Comparison of ENCODE assay signal across 20 cellular contexts in genomic region chrX:39903343-39903742, GRCh38.
DNase-seq lines count a peak whose midpoint lies in the region; ATAC-seq and TF ChIP-seq lines count a peak whose summit lies in the region.
"Had no signal": no experiment of that assay in that cellular context is flagged by ENCODE, and none has a peak within 500 bp of the region (broad histone marks: within the 10 kb centered on the region; RNA-seq: fewer than 3 reads in every experiment).

No MANE protein-coding gene starts in this region.

- no peak overlapping the region for H3K27ac Mint-ChIP-seq in T-helper 2 cell treated with Interferon-gamma antibody and Interleukin-4, amounts not matched to agents 5 μg/mL and 100 μg/mL, for 36 hours
- H3K27ac Mint-ChIP-seq: CD4-positive, CD25-positive, alpha-beta regulatory T cell; IgD-negative memory B cell; T-helper 17 cell; type B pancreatic cell had no signal

- peaks cover 5% of the 10 kb centered on the region for H3K4me1 Mint-ChIP-seq in T-helper 2 cell treated with Interferon-gamma antibody and Interleukin-4, amounts not matched to agents 5 μg/mL and 100 μg/mL, for 36 hours (ENCODE audit: low read depth)
- H3K4me1 Mint-ChIP-seq: CD4-positive, CD25-positive, alpha-beta regulatory T cell; IgD-negative memory B cell had no signal

- DNase-seq in A172 (ENCODE audit: low spot score) = peak; percentile 27
- peak; percentile 34 for DNase-seq in CD1c-positive myeloid dendritic cell (ENCODE audit: extremely low spot score)
- no peak for DNase-seq in RWPE2 (ENCODE audit: low spot score)
- DNase-seq in fibroblast of lung (ENCODE audit: low read depth in 2 of 2) = peak; percentile 37 to 84
- DNase-seq in D341Med (ENCODE audit: low spot score) = no peak
- no peak for DNase-seq in T-helper 2 cell treated with Interferon-gamma antibody and Interleukin-4, amounts not matched to agents 5 μg/mL and 100 μg/mL, for 36 hours (ENCODE audit: low spot score)
- DNase-seq: activated effector memory CD4-positive, alpha-beta T cell treated with anti-CD3 and anti-CD28 coated beads, Interleukin-2, amount 50 U/mL, for 16 hours; GDM1; GOT3; NCI-H1436; NCI-H510A treated with DMSO at 0.1 percent for 48 hours; Peyer's patch; stimulated activated CD4-positive, alpha-beta T cell treated with anti-CD3 and anti-CD28 coated beads, Interleukin-4, amount 100 ng/mL, for 1 hour; T-helper 17 cell had no signal

- no peak overlapping the region for H3K9ac ChIP-seq in fibroblast of lung (ENCODE audit: insufficient read depth, low read length)

- H3K9me3 ChIP-seq in RWPE2 (ENCODE audit: severe bottlenecking) (no peaks in the 10 kb centered on the region), fibroblast of lung (ENCODE audit: control insufficient read depth, insufficient read depth, low read depth, low read length) (no peaks in the 10 kb centered on the region)
- H3K9me3 ChIP-seq: Peyer's patch had no signal

- H3K27me3 Mint-ChIP-seq in T-helper 2 cell treated with Interferon-gamma antibody and Interleukin-4, amounts not matched to agents 5 μg/mL and 100 μg/mL, for 36 hours (ENCODE audit: low read depth) = no peaks in the 10 kb centered on the region
- H3K27me3 Mint-ChIP-seq: CD4-positive, CD25-positive, alpha-beta regulatory T cell; T-helper 17 cell had no signal

- ATAC-seq in RWPE2 (ENCODE audit: low read depth) (no peak), GM19324 (IDR thresholded peaks at IDR 0.05; ENCODE audit: low FRiP score, unreplicated experiment) (no peak), HG03520 (IDR thresholded peaks at IDR 0.05; ENCODE audit: unreplicated experiment) (no peak)
- ATAC-seq: T-helper 17 cell had no signal

- no peaks in the 10 kb centered on the region for H4K20me1 ChIP-seq in fibroblast of lung (ENCODE audit: control insufficient read depth, extremely low read depth, insufficient read depth, low read length)

- TF ChIP-seq CTCF in RWPE2 (IDR thresholded peaks at IDR 0.05; ENCODE audit: poor library complexity, severe bottlenecking) = no peak
- no peak for TF ChIP-seq CTCF in fibroblast of lung (conservative IDR thresholded peaks at IDR 0.05 in 1 of 2, IDR thresholded peaks at IDR 0.05 in 1 of 2; ENCODE audit: low read depth in 1 of 2, low read length in 2 of 2)

- no peaks in the 10 kb centered on the region for H3K36me3 Mint-ChIP-seq in T-helper 2 cell treated with Interferon-gamma antibody and Interleukin-4, amounts not matched to agents 5 μg/mL and 100 μg/mL, for 36 hours (ENCODE audit: low read depth)
- H3K36me3 Mint-ChIP-seq: CD4-positive, CD25-positive, alpha-beta regulatory T cell; IgD-negative memory B cell; type B pancreatic cell had no signal

- no peaks in the 10 kb centered on the region for H3K27me3 ChIP-seq in RWPE2 (ENCODE audit: insufficient read depth, poor library complexity, severe bottlenecking)
- no peaks in the 10 kb centered on the region for H3K27me3 ChIP-seq in fibroblast of lung (ENCODE audit: control insufficient read depth, insufficient read depth, low read length)
- H3K27me3 ChIP-seq: hepatocyte, Peyer's patch had no signal

- no peak overlapping the region for H3K4me2 ChIP-seq in fibroblast of lung (ENCODE audit: extremely low read depth, insufficient read depth, low read length)
- H3K4me2 ChIP-seq: hepatocyte had no signal

- H3K4me3 ChIP-seq in RWPE2 (ENCODE audit: severe bottlenecking) (no peak overlapping the region), fibroblast of lung (replicated peaks in 1 of 4; ENCODE audit: control extremely low read depth in 1 of 4, insufficient read depth in 1 of 4, low read depth in 3 of 4, low read length in 4 of 4) (no peak overlapping the region)
- H3K4me3 ChIP-seq: hepatocyte, Peyer's patch had no signal

- no peaks in the 10 kb centered on the region for H3K79me2 ChIP-seq in fibroblast of lung (ENCODE audit: control insufficient read depth, insufficient read depth, low read length)
- H3K79me2 ChIP-seq: hepatocyte had no signal

- H3K9me3 Mint-ChIP-seq in T-helper 2 cell treated with Interferon-gamma antibody and Interleukin-4, amounts not matched to agents 5 μg/mL and 100 μg/mL, for 36 hours = no peaks in the 10 kb centered on the region
- H3K9me3 Mint-ChIP-seq: CD4-positive, CD25-positive, alpha-beta regulatory T cell; IgD-negative memory B cell; type B pancreatic cell had no signal

- no peaks in the 10 kb centered on the region for H3K36me3 ChIP-seq in RWPE2 (ENCODE audit: low read depth)
- H3K36me3 ChIP-seq in fibroblast of lung (ENCODE audit: control insufficient read depth, insufficient read depth, low read length) = no peaks in the 10 kb centered on the region
- H3K36me3 ChIP-seq: Peyer's patch had no signal

- H3K27ac ChIP-seq in RWPE2 (ENCODE audit: poor library complexity, severe bottlenecking) (peak overlapping the region; percentile 65), fibroblast of lung (ENCODE audit: insufficient read depth, low read length) (no peak overlapping the region)
- H3K27ac ChIP-seq: hepatocyte, Peyer's patch had no signal

- H3K4me3 Mint-ChIP-seq in T-helper 2 cell treated with Interferon-gamma antibody and Interleukin-4, amounts not matched to agents 5 μg/mL and 100 μg/mL, for 36 hours = no peak overlapping the region
- H3K4me3 Mint-ChIP-seq: CD4-positive, CD25-positive, alpha-beta regulatory T cell; IgD-negative memory B cell; T-helper 17 cell; type B pancreatic cell had no signal

- H2AFZ ChIP-seq in fibroblast of lung (ENCODE audit: low read length) = no peak overlapping the region
- H2AFZ ChIP-seq: hepatocyte had no signal

- H3K4me1 ChIP-seq in RWPE2 (ENCODE audit: insufficient read depth, poor library complexity, severe bottlenecking) (peaks cover 23% of the 10 kb centered on the region), fibroblast of lung (ENCODE audit: control insufficient read depth, extremely low read depth, insufficient read depth, low read length) (peaks cover 8% of the 10 kb centered on the region)

Comparison
In these comparisons a context has a peak if more than half of its experiments do, and no peak if none do; other contexts are left out.
1. DNase-seq: peak in A172 (single experiment), CD1c-positive myeloid dendritic cell (single experiment) and fibroblast of lung (2 of 2); none in RWPE2 (single experiment), D341Med (single experiment) and T-helper 2 cell treated with Interferon-gamma antibody and Interleukin-4, amounts not matched to agents 5 μg/mL and 100 μg/mL, for 36 hours (single experiment).